15 cellular contexts compared by ENCODE assay signal in genomic region chrX:151796576-151796975, GRCh38.
DNase-seq lines count a peak whose midpoint lies in the region; FAIRE-seq and TF ChIP-seq lines count a peak whose summit lies in the region.
"Had no signal": no experiment of that assay in that cellular context is flagged by ENCODE, and none has a peak within 500 bp of the region (broad histone marks: within the 10 kb centered on the region; RNA-seq: fewer than 3 reads in every experiment).

No MANE protein-coding gene starts in this region.

- intact Hi-C loops in left ventricle myocardium inferior (cut with micrococcal nuclease) = no loop called here

- H3K79me2 ChIP-seq in keratinocyte (ENCODE audit: control insufficient read depth, insufficient read depth, low read length) = no peaks in the 10 kb centered on the region

- no peak overlapping the region for H3K4me2 ChIP-seq in keratinocyte (ENCODE audit: control insufficient read depth, extremely low read depth, insufficient read depth, low read depth, low read length)
- H3K4me2 ChIP-seq: BLaER1 had no signal

- DNase-seq in right atrium auricular region (ENCODE audit: low spot score) (peak; percentile 54), left ventricle myocardium inferior (no peak), bronchial epithelial cell (ENCODE audit: low read depth) (peak; percentile 66), keratinocyte (ENCODE audit: low read depth, low spot score) (peak; percentile 19), Kasumi-1 (lab: John Stamatoyannopoulos, UW) (no peak)
- no peak for DNase-seq in NK-92 treated with Interleukin-12 subunit alpha and Interleukin-12 subunit beta, amount 100 ng/mL, for 24 hours (lab: John Stamatoyannopoulos, UW)
- DNase-seq in activated effector memory CD4-positive, alpha-beta T cell treated with anti-CD3 and anti-CD28 coated beads, Interleukin-2, amount 50 U/mL, for 16 hours = no peak
- DNase-seq: 8988T; CD4-positive, alpha-beta memory T cell; DMS153; DMS79 treated with DMSO at 0.1 percent for 48 hours; GF-D8; H9 had no signal

- FAIRE-seq in bronchial epithelial cell (lab: Jason Lieb, UNC) (peak; percentile 32), keratinocyte (lab: Jason Lieb, UNC) (no peak)
- FAIRE-seq: H1 had no signal

- dilution Hi-C loops in keratinocyte (cut with MboI; ENCODE audit: extremely low pct_ligation_motif_present, low sequenced_read_pairs) = no loop called here

- no peak overlapping the region for H3K27ac ChIP-seq in right atrium auricular region
- no peak overlapping the region for H3K27ac ChIP-seq in left ventricle myocardium inferior (replicated peaks)
- no peak overlapping the region for H3K27ac ChIP-seq in keratinocyte (ENCODE audit: control insufficient read depth, insufficient read depth, low read length)
- H3K27ac ChIP-seq: BLaER1 had no signal

- H4K20me1 ChIP-seq in keratinocyte (ENCODE audit: control insufficient read depth, extremely low read depth, insufficient read depth, low read length) = no peaks in the 10 kb centered on the region
- H4K20me1 ChIP-seq: BLaER1 had no signal

- H3K36me3 ChIP-seq in right atrium auricular region (no peaks in the 10 kb centered on the region), left ventricle myocardium inferior (no peaks in the 10 kb centered on the region), bronchial epithelial cell (ENCODE audit: control insufficient read depth, insufficient read depth, low read length) (no peaks in the 10 kb centered on the region), keratinocyte (ENCODE audit: control insufficient read depth in 2 of 2, extremely low read depth in 1 of 2, insufficient read depth in 2 of 2, low read length in 2 of 2) (no peaks in the 10 kb centered on the region)
- H3K36me3 ChIP-seq: BLaER1 had no signal

- H3K4me1 ChIP-seq in right atrium auricular region = no peaks in the 10 kb centered on the region
- H3K4me1 ChIP-seq in left ventricle myocardium inferior = no peaks in the 10 kb centered on the region
- no peaks in the 10 kb centered on the region for H3K4me1 ChIP-seq in keratinocyte (ENCODE audit: control insufficient read depth, extremely low read depth, insufficient read depth, low read length)
- H3K4me1 ChIP-seq: BLaER1 had no signal

- no peak for TF ChIP-seq CTCF in right atrium auricular region (IDR thresholded peaks at IDR 0.05)
- TF ChIP-seq CTCF in left ventricle myocardium inferior (IDR thresholded peaks at IDR 0.05; ENCODE audit: borderline replicate concordance) = no peak
- no peak for TF ChIP-seq CTCF in bronchial epithelial cell (IDR thresholded peaks at IDR 0.05; ENCODE audit: insufficient read depth, low read length, severe bottlenecking)
- TF ChIP-seq CTCF in keratinocyte (optimal IDR thresholded peaks at IDR 0.05 in 1 of 3, IDR thresholded peaks at IDR 0.05 in 1 of 3, conservative IDR thresholded peaks at IDR 0.05 in 1 of 3; ENCODE audit: extremely low read depth in 1 of 3, insufficient read depth in 2 of 3, low read length in 3 of 3) = no peak

- H3K9ac ChIP-seq in keratinocyte (ENCODE audit: control insufficient read depth, extremely low read depth, insufficient read depth, low read length) = no peak overlapping the region
- H3K9ac ChIP-seq: BLaER1 had no signal

- H2AFZ ChIP-seq in keratinocyte (ENCODE audit: control insufficient read depth, low read length) = no peak overlapping the region

- H3K9me3 ChIP-seq in right atrium auricular region (no peaks in the 10 kb centered on the region), left ventricle myocardium inferior (replicated peaks) (no peaks in the 10 kb centered on the region), keratinocyte (ENCODE audit: control insufficient read depth, low read depth, low read length) (no peaks in the 10 kb centered on the region)
- H3K9me3 ChIP-seq: BLaER1 had no signal

- H3K9me1 ChIP-seq in keratinocyte (ENCODE audit: control insufficient read depth, extremely low read depth, insufficient read depth, low read length) = no peaks in the 10 kb centered on the region

- H3K4me3 ChIP-seq in right atrium auricular region (no peak overlapping the region), left ventricle myocardium inferior (no peak overlapping the region), bronchial epithelial cell (ENCODE audit: low read depth, low read length) (no peak overlapping the region), keratinocyte (ENCODE audit: control insufficient read depth in 2 of 3, extremely low read depth in 1 of 3, insufficient read depth in 2 of 3, low read depth in 1 of 3, low read length in 3 of 3) (no peak overlapping the region)
- H3K4me3 ChIP-seq: BLaER1 had no signal

- H3K27me3 ChIP-seq in right atrium auricular region (no peaks in the 10 kb centered on the region), left ventricle myocardium inferior (ENCODE audit: low read depth) (no peaks in the 10 kb centered on the region), bronchial epithelial cell (ENCODE audit: control insufficient read depth, insufficient read depth, low read length) (no peaks in the 10 kb centered on the region), keratinocyte (ENCODE audit: control insufficient read depth, extremely low read depth, insufficient read depth, low read length) (no peaks in the 10 kb centered on the region)

Comparison
In these comparisons a context has a peak if more than half of its experiments do, and no peak if none do; other contexts are left out.
1. DNase-seq: peak in right atrium auricular region (single experiment), bronchial epithelial cell (single experiment) and keratinocyte (single experiment); none in left ventricle myocardium inferior (single experiment), NK-92 treated with Interleukin-12 subunit alpha and Interleukin-12 subunit beta, amount 100 ng/mL, for 24 hours (single experiment), Kasumi-1 (0 of 2) and activated effector memory CD4-positive, alpha-beta T cell treated with anti-CD3 and anti-CD28 coated beads, Interleukin-2, amount 50 U/mL, for 16 hours (single experiment).